In the genomic region with DNA sequence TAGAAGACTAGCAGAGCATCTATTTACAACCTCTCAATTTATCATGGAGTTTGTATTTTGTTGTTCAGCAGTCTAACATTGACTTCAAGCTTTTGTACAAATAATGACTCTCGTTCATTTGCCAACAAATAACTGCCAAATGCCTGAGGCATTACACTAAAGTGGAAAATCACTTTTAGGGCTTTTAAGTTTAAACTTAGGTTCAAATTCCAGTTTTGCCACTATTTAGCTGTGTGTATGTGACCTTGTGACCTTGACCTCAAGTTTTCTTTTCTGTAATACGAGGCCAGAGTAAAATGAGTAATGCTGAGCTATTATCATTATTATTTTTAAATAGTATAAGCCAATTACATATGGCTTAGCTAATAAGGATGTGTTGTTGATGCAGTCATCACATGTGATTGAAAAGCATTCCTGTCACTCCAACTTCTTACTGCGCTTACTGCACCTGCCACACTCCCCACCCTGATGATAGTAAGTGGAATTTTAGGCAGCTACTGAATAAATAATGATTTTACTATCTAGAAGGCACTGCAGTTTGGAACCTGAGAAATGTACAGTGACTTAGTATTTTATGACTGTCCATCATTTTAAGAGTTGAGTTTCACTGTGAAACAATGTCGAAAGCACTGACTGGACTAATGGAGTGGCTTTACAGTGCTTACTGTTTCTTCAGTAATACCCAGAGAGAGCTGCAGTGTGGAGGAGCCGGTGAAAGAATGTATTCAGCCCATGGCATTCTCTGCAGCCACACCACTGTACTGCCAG, we compare ENCODE assay signal across 10 cellular contexts. TPM values are rescaled to one million over a fixed set of nuclear protein-coding genes. Genes with fewer than 3 reads are reported as not detected.
DNase-seq lines count a peak whose midpoint lies in the region; ATAC-seq and TF ChIP-seq lines count a peak whose summit lies in the region.
"Had no signal": no experiment of that assay in that cellular context is flagged by ENCODE, and none has a peak within 500 bp of the region (broad histone marks: within the 10 kb centered on the region; RNA-seq: fewer than 3 reads in every experiment).

No MANE protein-coding gene starts in this region.

- WGBS in lung, 2 donors: 45 to 68% methylated on average over 5 of the region's 5 CpGs

- peaks cover 97% of the 10 kb centered on the region for H3K79me2 ChIP-seq in ACC112 (ENCODE audit: control insufficient read depth, insufficient read depth, low read length, unreplicated experiment)

- DNase-seq in ascending aorta (ENCODE audit: low spot score in 2 of 2): no peak
- no peak for DNase-seq in lung (ENCODE audit: low spot score)
- no peak for DNase-seq in NCI-H1092 (lab: John Stamatoyannopoulos, UW)
- DNase-seq in uterus: no peak
- no peak for DNase-seq in endothelial cell (ENCODE audit: low spot score)
- DNase-seq: amniotic stem cell had no signal

- H3K36me3 ChIP-seq in ACC112 (ENCODE audit: insufficient read depth, low read length) (peaks cover 16% of the 10 kb centered on the region), ascending aorta (no peaks in the 10 kb centered on the region), lung (ENCODE audit: control insufficient read depth in 2 of 2, insufficient read depth in 2 of 2, low read length in 2 of 2) (peaks cover 0 to 2% of the 10 kb centered on the region in 2 donors), uterus (no peaks in the 10 kb centered on the region)

- no peak overlapping the region for H2AFZ ChIP-seq in ACC112 (ENCODE audit: low read length, unreplicated experiment)

- TF ChIP-seq POLR2A in uterus (IDR thresholded peaks at IDR 0.05): no peak

- no peaks in the 10 kb centered on the region for H3K27me3 ChIP-seq in ACC112 (ENCODE audit: insufficient read depth, low read length)
- H3K27me3 ChIP-seq in ascending aorta: no peaks in the 10 kb centered on the region
- H3K27me3 ChIP-seq in lung (ENCODE audit: control insufficient read depth, insufficient read depth): no peaks in the 10 kb centered on the region
- no peaks in the 10 kb centered on the region for H3K27me3 ChIP-seq in uterus

- H3K4me3 ChIP-seq in ACC112 (ENCODE audit: low read depth, low read length) (no peak overlapping the region), ascending aorta (no peak overlapping the region), lung (no peak overlapping the region), uterus (no peak overlapping the region)

- no peaks in the 10 kb centered on the region for H3K9me3 ChIP-seq in ascending aorta
- H3K9me3 ChIP-seq in lung (ENCODE audit: control insufficient read depth in 2 of 2, insufficient read depth in 1 of 2, low read length in 1 of 2): no peaks in the 10 kb centered on the region
- H3K9me3 ChIP-seq in uterus: no peaks in the 10 kb centered on the region

- H3K27ac ChIP-seq in ACC112 (ENCODE audit: low read depth, low read length): peak overlapping the region; percentile 59
- H3K27ac ChIP-seq in ascending aorta: peak overlapping the region; percentile 8 to 50
- no peak overlapping the region for H3K27ac ChIP-seq in lung (ENCODE audit: low read depth in 1 of 2, low read length in 1 of 2)
- no peak overlapping the region for H3K27ac ChIP-seq in uterus

- peak; percentile 22 for ATAC-seq in GM21529 (IDR thresholded peaks at IDR 0.05; ENCODE audit: unreplicated experiment)
- peak; percentile 23 for ATAC-seq in lung (ENCODE audit: insufficient read depth, low FRiP score)
- no peak for ATAC-seq in HG03460 (IDR thresholded peaks at IDR 0.05; ENCODE audit: unreplicated experiment)

- H3K4me1 Mint-ChIP-seq in endothelial cell (ENCODE audit: unreplicated experiment): no peaks in the 10 kb centered on the region

- TF ChIP-seq CTCF in ascending aorta (IDR thresholded peaks at IDR 0.05) (no peak), lung (IDR thresholded peaks at IDR 0.05; ENCODE audit: control extremely low read depth, extremely low read depth) (no peak), uterus (IDR thresholded peaks at IDR 0.05) (no peak), endothelial cell (IDR thresholded peaks at IDR 0.05; ENCODE audit: unreplicated experiment) (no peak)

- intact Hi-C loops in ascending aorta (cut with DNase I): no loop called here
- intact Hi-C loops in uterus (cut with DNase I; ENCODE audit: low total_unique reads): no loop called here

- no peaks in the 10 kb centered on the region for H3K27me3 Mint-ChIP-seq in endothelial cell (ENCODE audit: unreplicated experiment)

- no peak overlapping the region for H3K4me3 Mint-ChIP-seq in endothelial cell (ENCODE audit: unreplicated experiment)
- H3K4me3 Mint-ChIP-seq: T-helper 1 cell treated with Interleukin-12 subunit alpha and Interleukin-12 subunit beta and Interleukin-4 antibody, amounts not matched to agents 30 μg/mL and 1 μg/mL, for 36 hours had no signal

- peaks cover 21% of the 10 kb centered on the region for H3K36me3 Mint-ChIP-seq in endothelial cell (ENCODE audit: low read depth, unreplicated experiment)

- H3K27ac Mint-ChIP-seq in endothelial cell (ENCODE audit: unreplicated experiment): no peak overlapping the region
- H3K27ac Mint-ChIP-seq: T-helper 1 cell treated with Interleukin-12 subunit alpha and Interleukin-12 subunit beta and Interleukin-4 antibody, amounts not matched to agents 30 μg/mL and 1 μg/mL, for 36 hours had no signal

- peaks cover 42% of the 10 kb centered on the region for H3K4me1 ChIP-seq in ACC112 (ENCODE audit: control insufficient read depth, insufficient read depth, low read length, unreplicated experiment)
- peaks cover 14 to 36% of the 10 kb centered on the region in 2 donors for H3K4me1 ChIP-seq in ascending aorta
- H3K4me1 ChIP-seq in lung (ENCODE audit: control insufficient read depth in 2 of 2, insufficient read depth in 2 of 2, low read length in 2 of 2): peaks cover 16 to 46% of the 10 kb centered on the region in 2 donors
- peaks cover 0 to 5% of the 10 kb centered on the region in 2 donors for H3K4me1 ChIP-seq in uterus

- H3K9me3 Mint-ChIP-seq in endothelial cell (ENCODE audit: unreplicated experiment): no peaks in the 10 kb centered on the region

RNA-seq across cellular contexts. Expression of gene ARL8B, which starts 16.3 kb away (rescaled TPM):
- total RNA-seq in ascending aorta (6.4 TPM), lung (100 to 1,000 TPM in 1 of 2 donors, 10 to 100 TPM in 1; 84.2 to 108 TPM), uterus (10 to 100 TPM; 22.8 to 80.2 (median 51.2) TPM), endothelial cell (ENCODE audit: unreplicated experiment) (34.4 TPM)
- 10 to 100 TPM; 58.9 to 65.4 TPM for polyA plus RNA-seq in lung

RNA-seq across cellular contexts. Expression of gene EDEM1, which starts 49.1 kb away (rescaled TPM):
- total RNA-seq in ascending aorta (27.2 TPM), lung (100 to 1,000 TPM in 1 of 2 donors, 10 to 100 TPM in 1; 73.2 to 132 TPM), uterus (10 to 100 TPM; 17.1 to 58.4 (median 37.7) TPM), endothelial cell (ENCODE audit: unreplicated experiment) (18.2 TPM)
- 10 to 100 TPM; 12.8 to 35.4 TPM for polyA plus RNA-seq in lung

Comparison
In these comparisons a context has a peak if more than half of its experiments do, and no peak if none do; other contexts are left out.
1. H3K27ac ChIP-seq: peak in ACC112 (single experiment) and ascending aorta (2 of 2); none in lung (0 of 2) and uterus (0 of 2).